In genomic region chr2:61885896-61886603, GRCh38 we compare ENCODE assay signal across 10 cellular contexts. TPM values are rescaled to one million over a fixed set of nuclear protein-coding genes. Genes with fewer than 3 reads are reported as not detected.
DNase-seq lines count a peak whose midpoint lies in the region; TF ChIP-seq lines count a peak whose summit lies in the region.
"Had no signal": no experiment of that assay in that cellular context is flagged by ENCODE, and none has a peak within 500 bp of the region (broad histone marks: within the 10 kb centered on the region; RNA-seq: fewer than 3 reads in every experiment).

No MANE protein-coding gene starts in this region.

- H3K36me3 ChIP-seq in OCI-LY1 (ENCODE audit: insufficient read depth, low read length) (peaks cover 70% of the 10 kb centered on the region), endodermal cell (ENCODE audit: control insufficient read depth, insufficient read depth, low read length) (peaks cover 57% of the 10 kb centered on the region)

- H3K27ac ChIP-seq in OCI-LY1 (ENCODE audit: low read depth, low read length, poor library complexity, severe bottlenecking) = no peak overlapping the region
- no peak overlapping the region for H3K27ac ChIP-seq in endodermal cell (ENCODE audit: low read depth, low read length)
- no peak overlapping the region for H3K27ac ChIP-seq in coronary artery
- H3K27ac ChIP-seq: colonic mucosa had no signal

- no peak for TF ChIP-seq CTCF in OCI-LY1 (IDR thresholded peaks at IDR 0.05; ENCODE audit: low read length)
- no peak for TF ChIP-seq CTCF in endodermal cell (conservative IDR thresholded peaks at IDR 0.05)
- no peak for TF ChIP-seq CTCF in retinal pigment epithelial cell (conservative IDR thresholded peaks at IDR 0.05; ENCODE audit: low read depth, low read length)
- TF ChIP-seq CTCF in coronary artery (IDR thresholded peaks at IDR 0.05) = no peak

- H3K9me2 ChIP-seq in OCI-LY1 (ENCODE audit: low read depth, low read length) = no peaks in the 10 kb centered on the region

- POLR2A ChIA-PET in activated CD4-positive, alpha-beta T cell treated with anti-CD3 and anti-CD28 coated beads, Interleukin-2, amount 10 ng/mL, durations not matched to agents 7 days and 5 days (lab: Charles Lee) = no interaction called here

- H3K27me3 Mint-ChIP-seq in activated CD4-positive, alpha-beta T cell treated with anti-CD3 and anti-CD28 coated beads, Interleukin-2, amount 10 ng/mL, durations not matched to agents 7 days and 5 days = no peaks in the 10 kb centered on the region
- no peaks in the 10 kb centered on the region for H3K27me3 Mint-ChIP-seq in endodermal cell (ENCODE audit: insufficient read depth)

- H3K4me3 ChIP-seq in OCI-LY1 (ENCODE audit: low read depth, low read length, poor library complexity, severe bottlenecking) = peak overlapping the region; percentile 98
- peak overlapping the region; percentile 98 for H3K4me3 ChIP-seq in endodermal cell (ENCODE audit: low read length)
- H3K4me3 ChIP-seq in retinal pigment epithelial cell (ENCODE audit: low read length) = peak overlapping the region; percentile 88
- H3K4me3 ChIP-seq in coronary artery = no peak overlapping the region

- peaks cover 30% of the 10 kb centered on the region for H3K4me1 ChIP-seq in OCI-LY1 (ENCODE audit: insufficient read depth, low read length, severe bottlenecking)
- H3K4me1 ChIP-seq in endodermal cell (ENCODE audit: control insufficient read depth, insufficient read depth, low read length) = no peaks in the 10 kb centered on the region

- H3K9ac ChIP-seq in OCI-LY1 (ENCODE audit: low read length) (no peak overlapping the region), endodermal cell (ENCODE audit: extremely low read depth, low read length, poor library complexity, severe bottlenecking) (no peak overlapping the region)

- CTCF ChIA-PET in activated CD4-positive, alpha-beta T cell treated with anti-CD3 and anti-CD28 coated beads, Interleukin-2, amount 10 ng/mL, durations not matched to agents 7 days and 5 days (lab: Charles Lee) = interaction anchor here (1.0 kb wide), 1 partner anchor 181 kb away, joined by 3 read pairs; no protein-coding TSS in a partner anchor

- H3K9me3 ChIP-seq in OCI-LY1 (ENCODE audit: low read length) (no peaks in the 10 kb centered on the region), endodermal cell (ENCODE audit: control insufficient read depth, low read length) (no peaks in the 10 kb centered on the region)
- H3K9me3 ChIP-seq: colonic mucosa had no signal

- H3K27me3 ChIP-seq in OCI-LY1 (ENCODE audit: insufficient read depth, low read length) (no peaks in the 10 kb centered on the region), endodermal cell (ENCODE audit: control insufficient read depth, insufficient read depth, low read length, poor library complexity, severe bottlenecking) (no peaks in the 10 kb centered on the region)
- H3K27me3 ChIP-seq: colonic mucosa had no signal

- no peak for DNase-seq in activated CD4-positive, alpha-beta T cell treated with anti-CD3 and anti-CD28 coated beads, Interleukin-2, amount 10 ng/mL, durations not matched to agents 7 days and 5 days
- DNase-seq in activated CD4-positive, alpha-beta T cell treated with anti-CD3 and anti-CD28 coated beads for 1 hour = no peak
- no peak for DNase-seq in endodermal cell
- DNase-seq in retinal pigment epithelial cell (ENCODE audit: low read depth) = no peak
- DNase-seq in coronary artery (ENCODE audit: low spot score) = no peak
- DNase-seq in NCI-H1694 (lab: John Stamatoyannopoulos, UW) = no peak
- DNase-seq in SHP77 (lab: John Stamatoyannopoulos, UW) = no peak
- DNase-seq: colonic mucosa; stimulated activated CD8-positive, alpha-beta memory T cell treated with anti-CD3 and anti-CD28 coated beads, Interleukin-4, amount 100 ng/mL, for 48 hours had no signal

- peak overlapping the region; percentile 81 for H3K4me2 ChIP-seq in OCI-LY1 (ENCODE audit: low read length)

- peaks cover 25% of the 10 kb centered on the region for H3K4me1 Mint-ChIP-seq in activated CD4-positive, alpha-beta T cell treated with anti-CD3 and anti-CD28 coated beads, Interleukin-2, amount 10 ng/mL, durations not matched to agents 7 days and 5 days
- H3K4me1 Mint-ChIP-seq in endodermal cell = peaks cover 16% of the 10 kb centered on the region

- H3K4me3 Mint-ChIP-seq in activated CD4-positive, alpha-beta T cell treated with anti-CD3 and anti-CD28 coated beads, Interleukin-2, amount 10 ng/mL, durations not matched to agents 7 days and 5 days = peak overlapping the region; percentile 97
- peak overlapping the region; percentile 100 for H3K4me3 Mint-ChIP-seq in endodermal cell

- H3K27ac Mint-ChIP-seq in activated CD4-positive, alpha-beta T cell treated with anti-CD3 and anti-CD28 coated beads, Interleukin-2, amount 10 ng/mL, durations not matched to agents 7 days and 5 days = no peak overlapping the region
- H3K27ac Mint-ChIP-seq in endodermal cell = no peak overlapping the region

- no peak overlapping the region for H2AFZ ChIP-seq in OCI-LY1 (ENCODE audit: low read length)

- WGBS in endodermal cell (ENCODE audit: insufficient coverage in 1 of 2, insufficient read length in 1 of 2), 2 experiments = 91 to 92% methylated on average over 15 to 18 of the region's 18 CpGs

- H3F3A ChIP-seq in OCI-LY1 (ENCODE audit: insufficient read depth, low read length) = no peaks in the 10 kb centered on the region

- H3K9me3 Mint-ChIP-seq in activated CD4-positive, alpha-beta T cell treated with anti-CD3 and anti-CD28 coated beads, Interleukin-2, amount 10 ng/mL, durations not matched to agents 7 days and 5 days = no peaks in the 10 kb centered on the region
- no peaks in the 10 kb centered on the region for H3K9me3 Mint-ChIP-seq in endodermal cell

- 0 out of 2 replicates have a peak, but pooled peaks cover 3% of the 10 kb centered on the region for H4K20me1 ChIP-seq in OCI-LY1 (ENCODE audit: insufficient read depth, low read length)

- peaks cover 41% of the 10 kb centered on the region for H3K79me2 ChIP-seq in OCI-LY1 (ENCODE audit: insufficient read depth, low read length)

- H3K36me3 Mint-ChIP-seq in activated CD4-positive, alpha-beta T cell treated with anti-CD3 and anti-CD28 coated beads, Interleukin-2, amount 10 ng/mL, durations not matched to agents 7 days and 5 days (ENCODE audit: low read depth) = peaks cover 39% of the 10 kb centered on the region
- H3K36me3 Mint-ChIP-seq in endodermal cell (ENCODE audit: low read depth) = peaks cover 50% of the 10 kb centered on the region

RNA-seq across cellular contexts. Expression of gene CCT4, which starts 2.4 kb away (rescaled TPM):
- total RNA-seq in activated CD4-positive, alpha-beta T cell treated with anti-CD3 and anti-CD28 coated beads, Interleukin-2, amount 10 ng/mL, durations not matched to agents 7 days and 5 days = 100 to 1,000 TPM; 136 to 138 TPM
- 100 to 1,000 TPM; 259 to 315 TPM for total RNA-seq in endodermal cell
- polyA plus RNA-seq in endodermal cell (2013, experiment 1 of 2) = 229 TPM
- 214 TPM for polyA plus RNA-seq in endodermal cell (2013, experiment 2 of 2)

RNA-seq across cellular contexts. Expression of gene COMMD1, which starts 19.4 kb away (rescaled TPM):
- total RNA-seq in activated CD4-positive, alpha-beta T cell treated with anti-CD3 and anti-CD28 coated beads, Interleukin-2, amount 10 ng/mL, durations not matched to agents 7 days and 5 days = 10 to 100 TPM; 29.1 to 30.6 TPM
- total RNA-seq in endodermal cell = 10 to 100 TPM; 27.8 to 28.4 TPM
- polyA plus RNA-seq in endodermal cell (2013, experiment 1 of 2) = 37.4 TPM
- 39.8 TPM for polyA plus RNA-seq in endodermal cell (2013, experiment 2 of 2)

RNA-seq across cellular contexts. Expression of gene FAM161A, which starts 32.2 kb away (rescaled TPM):
- 1 to 10 TPM; 4.0 to 4.4 TPM for total RNA-seq in activated CD4-positive, alpha-beta T cell treated with anti-CD3 and anti-CD28 coated beads, Interleukin-2, amount 10 ng/mL, durations not matched to agents 7 days and 5 days
- 10 to 100 TPM; 15.1 to 19.0 TPM for total RNA-seq in endodermal cell
- polyA plus RNA-seq in endodermal cell (2013, experiment 1 of 2) = 8.7 TPM
- 11.9 TPM for polyA plus RNA-seq in endodermal cell (2013, experiment 2 of 2)
